In genomic region chr5:144060598-144060997, GRCh38 we compare ENCODE assay signal across 30 cellular contexts.
A peak's percentile ranks its signal among the peaks of the same experiment; 100 is the strongest.
DNase-seq lines count a peak whose midpoint lies in the region; ATAC-seq and TF ChIP-seq lines count a peak whose summit lies in the region.
"Had no signal": no experiment of that assay in that cellular context is flagged by ENCODE, and none has a peak within 500 bp of the region (broad histone marks: within the 10 kb centered on the region; RNA-seq: fewer than 3 reads in every experiment).

No MANE protein-coding gene starts in this region.

- no peak for DNase-seq in stimulated activated naive CD8-positive, alpha-beta T cell treated with anti-CD3 and anti-CD28 coated beads, Interleukin-15, amount 100 ng/mL, for 72 hours
- no peak for DNase-seq in stimulated activated naive CD8-positive, alpha-beta T cell treated with anti-CD3 and anti-CD28 coated beads, Interleukin-15, Interleukin-2, amounts not matched to agents 100 U/mL and 50 U/mL, for 24 hours
- DNase-seq in RWPE2 (ENCODE audit: low spot score) (no peak), fibroblast of mammary gland (ENCODE audit: low read depth) (peak; percentile 70), foreskin melanocyte (no peak), NCI-H1105 (lab: John Stamatoyannopoulos, UW) (no peak), dermis blood vessel endothelial cell (no peak)
- DNase-seq: activated CD4-positive, alpha-beta T cell treated with anti-CD3 and anti-CD28 coated beads for 1 hour; activated CD8-positive, alpha-beta memory T cell treated with anti-CD3 and anti-CD28 coated beads for 24 hours; activated effector memory CD4-positive, alpha-beta T cell treated with anti-CD3 and anti-CD28 coated beads, Interleukin-2, amount 50 U/mL, for 16 hours; activated naive CD8-positive, alpha-beta T cell treated with anti-CD3 and anti-CD28 coated beads, Interleukin-2, amount 50 U/mL, for 24 hours; AML-193; CD4-positive, alpha-beta T cell; GOT3; left colon; mesendoderm; NCI-H1417; NCI-H2029 treated with DMSO at 0.1 percent for 48 hours; NCI-H345; NCI-H748 treated with DMSO at 0.1 percent for 48 hours; stimulated activated CD4-positive, alpha-beta T cell treated with anti-CD3 and anti-CD28 coated beads, Interleukin-4, amount 100 ng/mL, for 4 hours; stimulated activated naive B cell treated with anti-CD40 and anti-IgM and Interleukin-4, amounts not matched to agents 10 μg/mL and 1 μg/mL and 100 μg/mL, for 72 hours; T-helper 17 cell; testis had no signal

- no peaks in the 10 kb centered on the region for H3K27me3 ChIP-seq in RWPE2 (ENCODE audit: insufficient read depth, poor library complexity, severe bottlenecking)
- H3K27me3 ChIP-seq: neutrophil, testis had no signal

- H3K4me3 ChIP-seq in RWPE2 (ENCODE audit: severe bottlenecking) = no peak overlapping the region
- no peak overlapping the region for H3K4me3 ChIP-seq in fibroblast of mammary gland (ENCODE audit: control insufficient read depth, low read depth, low read length)
- H3K4me3 ChIP-seq: testis had no signal

- no peak overlapping the region for H3K4me3 Mint-ChIP-seq in stimulated activated naive CD8-positive, alpha-beta T cell treated with anti-CD3 and anti-CD28 coated beads, Interleukin-15, amount 100 ng/mL, for 72 hours
- H3K4me3 Mint-ChIP-seq: activated naive CD8-positive, alpha-beta T cell treated with anti-CD3 and anti-CD28 coated beads, Interleukin-2, amount 50 U/mL, for 24 hours; CD4-positive, alpha-beta T cell; IgD-negative memory B cell; stimulated activated naive B cell treated with anti-CD40 and anti-IgM and Interleukin-4, amounts not matched to agents 10 μg/mL and 1 μg/mL and 100 μg/mL, for 72 hours; T-helper 17 cell had no signal

- peaks cover 17% of the 10 kb centered on the region for H3K27me3 Mint-ChIP-seq in stimulated activated naive CD8-positive, alpha-beta T cell treated with anti-CD3 and anti-CD28 coated beads, Interleukin-15, amount 100 ng/mL, for 72 hours
- H3K27me3 Mint-ChIP-seq: progenitor cell of endocrine pancreas, T-helper 17 cell had no signal

- no peaks in the 10 kb centered on the region for H3K4me1 Mint-ChIP-seq in stimulated activated naive CD8-positive, alpha-beta T cell treated with anti-CD3 and anti-CD28 coated beads, Interleukin-15, amount 100 ng/mL, for 72 hours
- H3K4me1 Mint-ChIP-seq: activated naive CD8-positive, alpha-beta T cell treated with anti-CD3 and anti-CD28 coated beads, Interleukin-2, amount 50 U/mL, for 24 hours; IgD-negative memory B cell; stimulated activated naive B cell treated with anti-CD40 and anti-IgM and Interleukin-4, amounts not matched to agents 10 μg/mL and 1 μg/mL and 100 μg/mL, for 72 hours; T-helper 17 cell had no signal

- peaks cover 23 to 29% of the 10 kb centered on the region in 2 donors for H3K9me3 Mint-ChIP-seq in stimulated activated naive CD8-positive, alpha-beta T cell treated with anti-CD3 and anti-CD28 coated beads, Interleukin-15, amount 100 ng/mL, for 72 hours

- H3K27ac ChIP-seq in RWPE2 (ENCODE audit: poor library complexity, severe bottlenecking) = peak overlapping the region; percentile 7
- H3K27ac ChIP-seq: neutrophil, testis had no signal

- H3K9me3 ChIP-seq in RWPE2 (ENCODE audit: severe bottlenecking) = no peaks in the 10 kb centered on the region
- H3K9me3 ChIP-seq: neutrophil, testis had no signal

- no peaks in the 10 kb centered on the region for H3K36me3 ChIP-seq in RWPE2 (ENCODE audit: low read depth)
- H3K36me3 ChIP-seq: neutrophil had no signal

- TF ChIP-seq CTCF in RWPE2 (IDR thresholded peaks at IDR 0.05; ENCODE audit: poor library complexity, severe bottlenecking) (no peak), fibroblast of mammary gland (conservative IDR thresholded peaks at IDR 0.05; ENCODE audit: control insufficient read depth, insufficient read depth, low read depth, low read length) (no peak)

- peak; percentile 39 for ATAC-seq in stimulated activated naive CD8-positive, alpha-beta T cell treated with anti-CD3 and anti-CD28 coated beads, Interleukin-15, amount 100 ng/mL, for 72 hours
- ATAC-seq in stimulated activated naive CD8-positive, alpha-beta T cell treated with anti-CD3 and anti-CD28 coated beads, Interleukin-15, Interleukin-2, amounts not matched to agents 100 U/mL and 50 U/mL, for 24 hours = no peak
- ATAC-seq in RWPE2 (ENCODE audit: low read depth) = peak; percentile 84
- no peak for ATAC-seq in HG02938 (IDR thresholded peaks at IDR 0.05; ENCODE audit: unreplicated experiment)
- ATAC-seq: activated naive CD8-positive, alpha-beta T cell treated with anti-CD3 and anti-CD28 coated beads, Interleukin-2, amount 50 U/mL, for 24 hours; left colon; sciatic nerve; SK-N-SH treated with all-trans-retinoic acid at 6 μM for 48 hours; stimulated activated naive B cell treated with anti-CD40 and anti-IgM and Interleukin-4, amounts not matched to agents 10 μg/mL and 1 μg/mL and 100 μg/mL, for 72 hours; T-helper 17 cell had no signal

- H3K27ac Mint-ChIP-seq in stimulated activated naive CD8-positive, alpha-beta T cell treated with anti-CD3 and anti-CD28 coated beads, Interleukin-15, amount 100 ng/mL, for 72 hours = no peak overlapping the region
- H3K27ac Mint-ChIP-seq: activated naive CD8-positive, alpha-beta T cell treated with anti-CD3 and anti-CD28 coated beads, Interleukin-2, amount 50 U/mL, for 24 hours; CD4-positive, alpha-beta T cell; progenitor cell of endocrine pancreas; stimulated activated naive B cell treated with anti-CD40 and anti-IgM and Interleukin-4, amounts not matched to agents 10 μg/mL and 1 μg/mL and 100 μg/mL, for 72 hours; T-helper 17 cell had no signal

- no peaks in the 10 kb centered on the region for H3K4me1 ChIP-seq in RWPE2 (ENCODE audit: insufficient read depth, poor library complexity, severe bottlenecking)
- H3K4me1 ChIP-seq: testis had no signal

Comparison
In these comparisons a context has a peak if more than half of its experiments do, and no peak if none do; other contexts are left out.
1. ATAC-seq: peak in stimulated activated naive CD8-positive, alpha-beta T cell treated with anti-CD3 and anti-CD28 coated beads, Interleukin-15, amount 100 ng/mL, for 72 hours (single experiment) and RWPE2 (single experiment); none in stimulated activated naive CD8-positive, alpha-beta T cell treated with anti-CD3 and anti-CD28 coated beads, Interleukin-15, Interleukin-2, amounts not matched to agents 100 U/mL and 50 U/mL, for 24 hours (single experiment) and HG02938 (single experiment).